8 cellular contexts compared by ENCODE assay signal in genomic region chr11:134223066-134223465, GRCh38. TPM values are rescaled to one million over a fixed set of nuclear protein-coding genes. Genes with fewer than 3 reads are reported as not detected.
DNase-seq lines count a peak whose midpoint lies in the region; ATAC-seq and TF ChIP-seq lines count a peak whose summit lies in the region.

No MANE protein-coding gene starts in this region.

- no peak overlapping the region for H3K23ac ChIP-seq in neuronal stem cell (ENCODE audit: low read depth, low read length, poor library complexity)

- ATAC-seq in GM19397 (IDR thresholded peaks at IDR 0.05; ENCODE audit: unreplicated experiment) = no peak

- peaks cover 52% of the 10 kb centered on the region for H3K4me1 Mint-ChIP-seq in Calu3 (ENCODE audit: low read depth, unreplicated experiment)
- peaks cover 49% of the 10 kb centered on the region for H3K4me1 Mint-ChIP-seq in dendritic cell treated with granulocyte-macrophage colony-stimulating factor and Interleukin-4, amounts not matched to agents 40 ng/mL and 50 ng/mL, for 4 days (ENCODE audit: low read depth)

- no peak overlapping the region for H2BK5ac ChIP-seq in neuronal stem cell (ENCODE audit: low read length)

- TF ChIP-seq POLR2A in NB4 (IDR thresholded peaks at IDR 0.05; ENCODE audit: extremely low read depth, insufficient read length) = no peak

- H3K18ac ChIP-seq in neuronal stem cell (ENCODE audit: low read length) = no peak overlapping the region

- no peak for DNase-seq in Calu3
- DNase-seq in NB4 (ENCODE audit: low read depth) = peak; percentile 46
- no peak for DNase-seq in neuronal stem cell (ENCODE audit: low spot score)
- no peak for DNase-seq in LoVo (ENCODE audit: low spot score)
- no peak for DNase-seq in NCI-H1930 (lab: John Stamatoyannopoulos, UW)
- no peak for DNase-seq in AG20443 (ENCODE audit: low spot score)

- TF ChIP-seq CTCF in Calu3 (IDR thresholded peaks at IDR 0.05; ENCODE audit: unreplicated experiment) = no peak
- TF ChIP-seq CTCF in NB4 (IDR thresholded peaks at IDR 0.05; ENCODE audit: low read depth, low read length) = no peak

- H3K27me3 Mint-ChIP-seq in Calu3 (ENCODE audit: unreplicated experiment) = no peaks in the 10 kb centered on the region
- no peaks in the 10 kb centered on the region for H3K27me3 Mint-ChIP-seq in dendritic cell treated with granulocyte-macrophage colony-stimulating factor and Interleukin-4, amounts not matched to agents 40 ng/mL and 50 ng/mL, for 4 days

- H3K4me2 ChIP-seq in neuronal stem cell (ENCODE audit: insufficient read depth, low read length, poor library complexity, severe bottlenecking) = peak overlapping the region; percentile 63

- intact Hi-C loops in Calu3 (cut with micrococcal nuclease; ENCODE audit: unreplicated experiment) = no loop called here
- intact Hi-C loops in dendritic cell treated with granulocyte-macrophage colony-stimulating factor and Interleukin-4, amounts not matched to agents 40 ng/mL and 50 ng/mL, for 4 days (cut with micrococcal nuclease) = no loop called here

- peaks cover 9 to 12% of the 10 kb centered on the region in 2 donors for H3K4me1 ChIP-seq in neuronal stem cell (ENCODE audit: control insufficient read depth in 2 of 2, insufficient read depth in 1 of 2, low read depth in 1 of 2, low read length in 2 of 2)

- peak overlapping the region; percentile 81 for H3K27ac Mint-ChIP-seq in Calu3 (ENCODE audit: unreplicated experiment)
- peak overlapping the region; percentile 94 for H3K27ac Mint-ChIP-seq in dendritic cell treated with granulocyte-macrophage colony-stimulating factor and Interleukin-4, amounts not matched to agents 40 ng/mL and 50 ng/mL, for 4 days

- peak overlapping the region; percentile 77 for H3K4me3 ChIP-seq in NB4 (ENCODE audit: low read depth, low read length)
- H3K4me3 ChIP-seq in neuronal stem cell (ENCODE audit: low read length in 2 of 2) = peak overlapping the region; percentile 87 to 90

- H2BK12ac ChIP-seq in neuronal stem cell (ENCODE audit: low read length) = no peak overlapping the region

- H3K36me3 ChIP-seq in neuronal stem cell (replicated peaks in 1 of 2; ENCODE audit: control insufficient read depth in 2 of 2, insufficient read depth in 2 of 2, low read length in 2 of 2) = peaks cover 7 to 37% of the 10 kb centered on the region in 2 donors

- no peaks in the 10 kb centered on the region for H3K9me3 ChIP-seq in neuronal stem cell (replicated peaks in 1 of 2; ENCODE audit: control insufficient read depth in 2 of 2, insufficient read depth in 1 of 2, low read depth in 1 of 2, low read length in 2 of 2)

- H4K8ac ChIP-seq in neuronal stem cell (ENCODE audit: low read depth, low read length) = no peak overlapping the region

- no peak overlapping the region for H3K4ac ChIP-seq in neuronal stem cell (ENCODE audit: low read length)

- no CpG with 5 or more reads among the region's 4 CpGs for WGBS in neuronal stem cell (ENCODE audit: extremely low coverage in 2 of 2, insufficient read length in 2 of 2, insufficient replicate concordance in 1 of 2), 2 donors

- H3K9me3 Mint-ChIP-seq in Calu3 (ENCODE audit: low read depth, unreplicated experiment) = no peaks in the 10 kb centered on the region
- no peaks in the 10 kb centered on the region for H3K9me3 Mint-ChIP-seq in dendritic cell treated with granulocyte-macrophage colony-stimulating factor and Interleukin-4, amounts not matched to agents 40 ng/mL and 50 ng/mL, for 4 days

- H3K14ac ChIP-seq in neuronal stem cell (ENCODE audit: low read length) = no peak overlapping the region

- no peak overlapping the region for H2AK5ac ChIP-seq in neuronal stem cell (ENCODE audit: low read depth, low read length)

- no peak overlapping the region for H2BK15ac ChIP-seq in neuronal stem cell (ENCODE audit: low read length)

- peaks cover 0 to 4% (median 0%) of the 10 kb centered on the region in 3 experiments for H3K27me3 ChIP-seq in neuronal stem cell (ENCODE audit: control insufficient read depth in 3 of 3, insufficient read depth in 3 of 3, low read depth in 1 of 3, low read length in 3 of 3)

- H3K27ac ChIP-seq in neuronal stem cell (replicated peaks; ENCODE audit: low read length) = no peak overlapping the region

- CTCF ChIA-PET in Calu3 (lab: Charles Lee) = no interaction called here

- peak overlapping the region; percentile 88 for H3K4me3 Mint-ChIP-seq in Calu3 (ENCODE audit: low read depth, unreplicated experiment)
- peak overlapping the region; percentile 82 for H3K4me3 Mint-ChIP-seq in dendritic cell treated with granulocyte-macrophage colony-stimulating factor and Interleukin-4, amounts not matched to agents 40 ng/mL and 50 ng/mL, for 4 days

- H2BK120ac ChIP-seq in neuronal stem cell (ENCODE audit: low read depth, low read length) = no peak overlapping the region

- TSS peak; percentile 59 for BruUV-seq in Calu3 (replicated peaks; lab: Mats Ljungman, UMichigan)

- H4K91ac ChIP-seq in neuronal stem cell (ENCODE audit: low read depth, low read length, poor library complexity) = no peak overlapping the region

- H3K36me3 Mint-ChIP-seq in Calu3 (ENCODE audit: insufficient read depth, unreplicated experiment) = peaks cover 46% of the 10 kb centered on the region
- H3K36me3 Mint-ChIP-seq in dendritic cell treated with granulocyte-macrophage colony-stimulating factor and Interleukin-4, amounts not matched to agents 40 ng/mL and 50 ng/mL, for 4 days (ENCODE audit: low read depth) = peaks cover 37% of the 10 kb centered on the region

- peaks cover 5% of the 10 kb centered on the region for H3K79me1 ChIP-seq in neuronal stem cell (ENCODE audit: low read depth, low read length)

- H3K9ac ChIP-seq in neuronal stem cell (ENCODE audit: low read depth, low read length, poor library complexity) = peak overlapping the region; percentile 87

- H2AFZ ChIP-seq in neuronal stem cell (ENCODE audit: low read length) = peak overlapping the region; percentile 96

RNA-seq across cellular contexts. Expression of gene NCAPD3, which starts 0.7 kb away (rescaled TPM):
- total RNA-seq in Calu3 (2022) = 69.4 and 78.2 TPM in 2 replicates
- polyA plus RNA-seq in neuronal stem cell (2013, experiment 1 of 2) = 17.0 TPM
- 17.5 TPM for polyA plus RNA-seq in neuronal stem cell (2013, experiment 2 of 2)

RNA-seq across cellular contexts. Expression of gene VPS26B, which starts 1.4 kb away (rescaled TPM):
- total RNA-seq in Calu3 (2022) = 33.1 and 34.6 TPM in 2 replicates
- 16.9 TPM for polyA plus RNA-seq in neuronal stem cell (2013, experiment 1 of 2)
- 16.5 TPM for polyA plus RNA-seq in neuronal stem cell (2013, experiment 2 of 2)

RNA-seq across cellular contexts. Expression of gene THYN1, which starts 30.1 kb away (rescaled TPM):
- 26.0 and 27.2 TPM in 2 replicates for total RNA-seq in Calu3 (2022)
- 78.7 TPM for polyA plus RNA-seq in neuronal stem cell (2013, experiment 1 of 2)
- 77.8 TPM for polyA plus RNA-seq in neuronal stem cell (2013, experiment 2 of 2)

RNA-seq across cellular contexts. Expression of gene ACAD8, which starts 30.3 kb away (rescaled TPM):
- 21.0 and 21.1 TPM in 2 replicates for total RNA-seq in Calu3 (2022)
- 16.1 TPM for polyA plus RNA-seq in neuronal stem cell (2013, experiment 1 of 2)
- polyA plus RNA-seq in neuronal stem cell (2013, experiment 2 of 2) = 15.8 TPM

RNA-seq across cellular contexts. Expression of gene GLB1L3, which starts 53.1 kb away (rescaled TPM):
- not detected in 2 replicates for total RNA-seq in Calu3 (2022)
- polyA plus RNA-seq in neuronal stem cell (2013, experiment 1 of 2) = 0.03 TPM
- 0.03 TPM for polyA plus RNA-seq in neuronal stem cell (2013, experiment 2 of 2)
